8 cellular contexts compared by ENCODE assay signal in the genomic region with DNA sequence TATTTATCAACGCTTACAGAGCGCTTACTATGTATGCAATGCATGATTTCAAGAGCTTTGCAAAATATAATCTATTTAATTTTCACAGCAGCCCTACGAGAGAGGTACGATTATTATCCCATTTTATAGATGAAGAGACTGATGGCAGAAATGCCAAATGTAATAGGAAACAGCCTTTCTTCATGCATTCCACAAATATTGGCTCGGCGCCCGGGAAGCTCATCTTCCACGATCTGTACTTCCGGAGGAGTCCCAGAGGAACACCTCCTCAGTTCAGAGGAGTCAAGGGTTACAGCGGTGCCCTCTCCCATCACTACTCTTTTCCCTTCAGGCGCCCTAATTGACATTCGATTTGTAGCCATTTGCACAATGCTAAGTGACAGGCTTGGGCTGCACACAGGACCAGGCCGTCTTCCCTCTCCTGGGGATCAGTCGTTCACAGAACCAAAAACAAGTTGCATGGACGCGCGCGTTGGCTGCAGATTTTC. TPM values are rescaled to one million over a fixed set of nuclear protein-coding genes. Genes with fewer than 3 reads are reported as not detected.
A peak's percentile ranks its signal among the peaks of the same experiment; 100 is the strongest.
DNase-seq lines count a peak whose midpoint lies in the region; ATAC-seq and TF ChIP-seq lines count a peak whose summit lies in the region.

No MANE protein-coding gene starts in this region.

- peaks cover 1% of the 10 kb centered on the region for H3K27me3 Mint-ChIP-seq in IgD-negative memory B cell
- H3K27me3 Mint-ChIP-seq in osteocyte (ENCODE audit: unreplicated experiment), result no peaks in the 10 kb centered on the region

- peak overlapping the region; percentile 89 for H3K4me2 ChIP-seq in SK-N-SH

- H3K9me2 ChIP-seq in SK-N-SH, result no peaks in the 10 kb centered on the region

- DNase-seq in GM03348 (ENCODE audit: low spot score), result peak; percentile 36
- DNase-seq in SK-N-SH, result peak; percentile 58
- DNase-seq in fibroblast of pulmonary artery (ENCODE audit: low read depth), result no peak
- no peak for DNase-seq in osteocyte (ENCODE audit: extremely low spot score, unreplicated experiment)
- DNase-seq in effector CD8-positive, alpha-beta T cell (lab: John Stamatoyannopoulos, UW), result no peak

- ATAC-seq in HG03025 (IDR thresholded peaks at IDR 0.05; ENCODE audit: low FRiP score, unreplicated experiment) (no peak), HG02885 (IDR thresholded peaks at IDR 0.05; ENCODE audit: poor library complexity, unreplicated experiment) (no peak)

- TF ChIP-seq EP300 in SK-N-SH (IDR thresholded peaks at IDR 0.05; ENCODE audit: borderline replicate concordance in 1 of 2, low read depth in 1 of 2, low read length in 1 of 2), result 0 out of 4 replicates have a peak, but pooled peaks of 1 of the 2 experiments have one; percentile 8

- H3K27me3 ChIP-seq in SK-N-SH (ENCODE audit: insufficient read depth), result no peaks in the 10 kb centered on the region

- H3K4me3 ChIP-seq in SK-N-SH (ENCODE audit: low read depth in 2 of 2, low read length in 1 of 2) (peak overlapping the region; percentile 45 to 77), fibroblast of pulmonary artery (replicated peaks; ENCODE audit: low read depth, low read length) (peak overlapping the region; percentile 40)

- peaks cover 14 to 16% (median 15%) of the 10 kb centered on the region in 3 donors for H3K4me1 Mint-ChIP-seq in IgD-negative memory B cell
- peaks cover 18% of the 10 kb centered on the region for H3K4me1 Mint-ChIP-seq in osteocyte (ENCODE audit: unreplicated experiment)

- no peaks in the 10 kb centered on the region for H3K36me3 Mint-ChIP-seq in IgD-negative memory B cell
- H3K36me3 Mint-ChIP-seq in osteocyte (ENCODE audit: unreplicated experiment), result no peaks in the 10 kb centered on the region

- CTCF ChIA-PET in SK-N-SH (lab: Yijun Ruan, JAX), result interaction anchor here (1.1 to 10.2 kb wide), 5 partner anchors 19 to 153 kb away, joined by 3 to 126 read pairs (median 4); no protein-coding TSS in a partner anchor

- H3K79me2 ChIP-seq in SK-N-SH (ENCODE audit: insufficient read depth), result peaks cover 38% of the 10 kb centered on the region

- peak overlapping the region; percentile 89 to 93 (median 90) for H3K27ac Mint-ChIP-seq in IgD-negative memory B cell
- peak overlapping the region; percentile 85 for H3K27ac Mint-ChIP-seq in osteocyte (ENCODE audit: unreplicated experiment)

- H3K9me3 ChIP-seq in SK-N-SH, result no peaks in the 10 kb centered on the region

- H3K4me3 Mint-ChIP-seq in IgD-negative memory B cell, result peak overlapping the region; percentile 87 to 98 (median 94)
- peak overlapping the region; percentile 84 for H3K4me3 Mint-ChIP-seq in osteocyte (ENCODE audit: unreplicated experiment)

- H3F3A ChIP-seq in SK-N-SH (replicated peaks; ENCODE audit: insufficient read depth), result peaks cover 23% of the 10 kb centered on the region

- peaks cover 32% of the 10 kb centered on the region for H4K20me1 ChIP-seq in SK-N-SH (ENCODE audit: insufficient read depth)

- TF ChIP-seq RAD21 in SK-N-SH (IDR thresholded peaks at IDR 0.05; ENCODE audit: low read length), result no peak

- WGBS in SK-N-SH (ENCODE audit: low lambda C conversion rate), result 5% methylated on average over 18 of the region's 18 CpGs

- no peak for TF ChIP-seq CTCF in SK-N-SH (IDR thresholded peaks at IDR 0.05)
- no peak for TF ChIP-seq CTCF in fibroblast of pulmonary artery (IDR thresholded peaks at IDR 0.05; ENCODE audit: low read length, missing control alignments)
- no peak for TF ChIP-seq CTCF in osteocyte (IDR thresholded peaks at IDR 0.05)

- H3K9ac ChIP-seq in SK-N-SH, result peak overlapping the region; percentile 35; the same call in 1 of the 2 replicates

- POLR2A ChIA-PET in SK-N-SH (lab: Yijun Ruan, JAX), result interaction anchor here (0.9 kb wide), 1 partner anchor 94 kb away, joined by 4 read pairs; no protein-coding TSS in a partner anchor

- H3K27ac ChIP-seq in SK-N-SH (ENCODE audit: low read depth in 2 of 2, low read length in 1 of 2), result peak overlapping the region; percentile 83 to 96; a peak in 3 of 4 replicates

- H3K4me1 ChIP-seq in SK-N-SH (ENCODE audit: control insufficient read depth in 1 of 2, insufficient read depth in 2 of 2, low read depth in 1 of 2, low read length in 1 of 2), result peaks cover 0 to 32% of the 10 kb centered on the region in 2 experiments; a peak in 3 of 4 replicates

- H3K9me3 Mint-ChIP-seq in IgD-negative memory B cell, result no peaks in the 10 kb centered on the region
- H3K9me3 Mint-ChIP-seq in osteocyte (ENCODE audit: unreplicated experiment), result no peaks in the 10 kb centered on the region

- peak overlapping the region; percentile 52; the same call in 1 of the 2 replicates for H2AFZ ChIP-seq in SK-N-SH (ENCODE audit: low read depth)

- H3K36me3 ChIP-seq in SK-N-SH (replicated peaks in 1 of 2; ENCODE audit: control insufficient read depth in 1 of 2, insufficient read depth in 2 of 2, low read length in 1 of 2), result no peaks in the 10 kb centered on the region

TF ChIP-seq in SK-N-SH, 30 proteins besides CTCF, POLR2A, EP300 and RAD21:
- TF ChIP-seq SMC3 (IDR thresholded peaks at IDR 0.05; ENCODE audit: low read depth, low read length) (no peak), RCOR1 (IDR thresholded peaks at IDR 0.05; ENCODE audit: low read length) (peak; percentile 71; the same call in 1 of the 2 replicates), TCF12 (IDR thresholded peaks at IDR 0.05) (peak; percentile 66), TEAD4 (IDR thresholded peaks at IDR 0.05; ENCODE audit: borderline replicate concordance, insufficient read depth) (0 out of 2 replicates have a peak, but pooled peaks have one; percentile 35), POLR2AphosphoS5 (IDR thresholded peaks at IDR 0.05; ENCODE audit: low read depth, low read length) (peak; percentile 50; the same call in 1 of the 2 replicates), NFIC (IDR thresholded peaks at IDR 0.05; ENCODE audit: borderline replicate concordance) (peak; percentile 87), TAF1 (IDR thresholded peaks at IDR 0.05; ENCODE audit: borderline replicate concordance, low read depth, low read length) (no peak)
- TF ChIP-seq, protein P1, sequence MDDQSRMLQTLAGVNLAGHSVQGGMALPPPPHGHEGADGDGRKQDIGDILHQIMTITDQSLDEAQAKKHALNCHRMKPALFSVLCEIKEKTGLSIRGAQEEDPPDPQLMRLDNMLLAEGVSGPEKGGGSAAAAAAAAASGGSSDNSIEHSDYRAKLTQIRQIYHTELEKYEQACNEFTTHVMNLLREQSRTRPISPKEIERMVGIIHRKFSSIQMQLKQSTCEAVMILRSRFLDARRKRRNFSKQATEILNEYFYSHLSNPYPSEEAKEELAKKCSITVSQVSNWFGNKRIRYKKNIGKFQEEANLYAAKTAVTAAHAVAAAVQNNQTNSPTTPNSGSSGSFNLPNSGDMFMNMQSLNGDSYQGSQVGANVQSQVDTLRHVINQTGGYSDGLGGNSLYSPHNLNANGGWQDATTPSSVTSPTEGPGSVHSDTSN (IDR thresholded peaks at IDR 0.05), result peak; percentile 87

RNA-seq across cellular contexts. Expression of a gene that starts 1.1 kb away (rescaled TPM):
- polyA plus RNA-seq in IgD-negative memory B cell (4.4 TPM), SK-N-SH (2012; rRNA removed) (19.7 and 25.1 TPM in 2 replicates)
- polyA plus RNA-seq in SK-N-SH (2012; cell fraction: cytosol; rRNA removed), result 16.2 and 21.9 TPM in 2 replicates
- 21.0 and 26.2 TPM in 2 replicates for polyA plus RNA-seq in SK-N-SH (2012; cell fraction: nucleus; rRNA removed)
- total RNA-seq in osteocyte, result 107 and 113 TPM in 2 replicates

RNA-seq across cellular contexts. Expression of a gene that starts 9.0 kb away (rescaled TPM):
- polyA plus RNA-seq in IgD-negative memory B cell (76.8 TPM), SK-N-SH (2012; rRNA removed) (380 and 565 TPM in 2 replicates)
- polyA plus RNA-seq in SK-N-SH (2012; cell fraction: cytosol; rRNA removed), result 343 and 389 TPM in 2 replicates
- 163 and 226 TPM in 2 replicates for polyA plus RNA-seq in SK-N-SH (2012; cell fraction: nucleus; rRNA removed)
- 226 and 229 TPM in 2 replicates for total RNA-seq in osteocyte

Comparison
In these comparisons a context has a peak if more than half of its experiments do, and no peak if none do; other contexts are left out.
1. DNase-seq: peak in GM03348 (single experiment) and SK-N-SH (single experiment); none in fibroblast of pulmonary artery (single experiment), osteocyte (single experiment) and effector CD8-positive, alpha-beta T cell (single experiment).